8 cellular contexts compared by ENCODE assay signal in genomic region chr1:25556791-25557476, GRCh38. TPM values are rescaled to one million over a fixed set of nuclear protein-coding genes. Genes with fewer than 3 reads are reported as not detected.
DNase-seq lines count a peak whose midpoint lies in the region; ATAC-seq and TF ChIP-seq lines count a peak whose summit lies in the region.

No MANE protein-coding gene starts in this region.

- no peaks in the 10 kb centered on the region for H3K36me3 ChIP-seq in Panc1 (ENCODE audit: control insufficient read depth, insufficient read depth, low read length)
- peaks cover 6% of the 10 kb centered on the region for H3K36me3 ChIP-seq in colonic mucosa

- no peak overlapping the region for H3K4me3 Mint-ChIP-seq in activated naive CD4-positive, alpha-beta T cell treated with anti-CD3 and anti-CD28 coated beads for 36 hours
- H3K4me3 Mint-ChIP-seq in stimulated activated naive B cell treated with anti-CD40 and anti-IgM and Interleukin-4, amounts not matched to agents 10 μg/mL and 1 μg/mL and 100 μg/mL, for 72 hours = no peak overlapping the region

- H3K9ac ChIP-seq in colonic mucosa (ENCODE audit: low read depth in 2 of 2, low read length in 2 of 2) = peak overlapping the region in 1 of 2 donors; percentile 38

- H3K27me3 ChIP-seq in Panc1 (ENCODE audit: control insufficient read depth, insufficient read depth, low read length) (no peaks in the 10 kb centered on the region), colonic mucosa (no peaks in the 10 kb centered on the region)

- no peaks in the 10 kb centered on the region for H3K9me3 Mint-ChIP-seq in activated naive CD4-positive, alpha-beta T cell treated with anti-CD3 and anti-CD28 coated beads for 36 hours
- no peaks in the 10 kb centered on the region for H3K9me3 Mint-ChIP-seq in stimulated activated naive B cell treated with anti-CD40 and anti-IgM and Interleukin-4, amounts not matched to agents 10 μg/mL and 1 μg/mL and 100 μg/mL, for 72 hours

- no peak overlapping the region for H3K4me3 ChIP-seq in Panc1 (ENCODE audit: low read depth in 2 of 2, low read length in 2 of 2)
- H3K4me3 ChIP-seq in colonic mucosa = no peak overlapping the region

- H3K4me1 Mint-ChIP-seq in activated naive CD4-positive, alpha-beta T cell treated with anti-CD3 and anti-CD28 coated beads for 36 hours (ENCODE audit: low read depth) = peaks cover 92% of the 10 kb centered on the region
- H3K4me1 Mint-ChIP-seq in stimulated activated naive B cell treated with anti-CD40 and anti-IgM and Interleukin-4, amounts not matched to agents 10 μg/mL and 1 μg/mL and 100 μg/mL, for 72 hours = peaks cover 27 to 62% of the 10 kb centered on the region in 2 donors

- H3K27ac ChIP-seq in Panc1 (ENCODE audit: low read length) = no peak overlapping the region
- H3K27ac ChIP-seq in colonic mucosa = peak overlapping the region; percentile 50

- TF ChIP-seq CTCF in Panc1 (IDR thresholded peaks at IDR 0.05) = no peak
- no peak for TF ChIP-seq CTCF in colonic mucosa (IDR thresholded peaks at IDR 0.05)

- POLR2A ChIA-PET in Panc1 (lab: Charles Lee) = no interaction called here

- no peak overlapping the region for H3K27ac Mint-ChIP-seq in activated naive CD4-positive, alpha-beta T cell treated with anti-CD3 and anti-CD28 coated beads for 36 hours
- no peak overlapping the region for H3K27ac Mint-ChIP-seq in stimulated activated naive B cell treated with anti-CD40 and anti-IgM and Interleukin-4, amounts not matched to agents 10 μg/mL and 1 μg/mL and 100 μg/mL, for 72 hours

- CTCF ChIA-PET in activated naive CD4-positive, alpha-beta T cell treated with anti-CD3 and anti-CD28 coated beads for 36 hours (lab: Charles Lee) = interaction anchor here (1.3 kb wide), 1 partner anchor 15 kb away, joined by 3 read pairs; no protein-coding TSS in a partner anchor
- CTCF ChIA-PET in Panc1 (lab: Charles Lee) = no interaction called here

- BruUV-seq in Panc1 (replicated peaks; lab: Mats Ljungman, UMichigan) = no TSS peak

- intact Hi-C loops in activated naive CD4-positive, alpha-beta T cell treated with anti-CD3 and anti-CD28 coated beads for 36 hours (cut with micrococcal nuclease) = no loop called here
- intact Hi-C loops in Panc1 (cut with micrococcal nuclease; ENCODE audit: unreplicated experiment) = no loop called here
- intact Hi-C loops in colonic mucosa (cut with DNase I) = no loop called here

- H3K9me3 ChIP-seq in Panc1 (ENCODE audit: control insufficient read depth, insufficient read depth, low read depth, low read length) (no peaks in the 10 kb centered on the region), colonic mucosa (no peaks in the 10 kb centered on the region)

- no peaks in the 10 kb centered on the region for H3K27me3 Mint-ChIP-seq in activated naive CD4-positive, alpha-beta T cell treated with anti-CD3 and anti-CD28 coated beads for 36 hours (ENCODE audit: low read depth)
- no peaks in the 10 kb centered on the region for H3K27me3 Mint-ChIP-seq in stimulated activated naive B cell treated with anti-CD40 and anti-IgM and Interleukin-4, amounts not matched to agents 10 μg/mL and 1 μg/mL and 100 μg/mL, for 72 hours

- DNase-seq in activated naive CD4-positive, alpha-beta T cell treated with anti-CD3 and anti-CD28 coated beads for 36 hours = peak; percentile 81
- DNase-seq in activated naive CD4-positive, alpha-beta T cell treated with anti-CD3 and anti-CD28 coated beads, Interleukin-2, amount 50 U/mL, for 16 hours = no peak
- no peak for DNase-seq in Panc1 (ENCODE audit: low read depth, low spot score)
- DNase-seq in colonic mucosa = peak; percentile 74
- DNase-seq in stimulated activated naive B cell treated with anti-CD40 and anti-IgM and Interleukin-4, amounts not matched to agents 10 μg/mL and 1 μg/mL and 100 μg/mL, for 72 hours = no peak
- no peak for DNase-seq in NCI-H2107 treated with DMSO at 0.1 percent for 48 hours (lab: John Stamatoyannopoulos, UW; ENCODE audit: unreplicated experiment)

- no peaks in the 10 kb centered on the region for H3K4me1 ChIP-seq in Panc1 (ENCODE audit: control insufficient read depth, insufficient read depth, low read length)
- H3K4me1 ChIP-seq in colonic mucosa = peaks cover 23% of the 10 kb centered on the region

- ATAC-seq in Panc1 (peak; percentile 22; the same call in 1 of the 2 replicates), HG03521 (IDR thresholded peaks at IDR 0.05; ENCODE audit: unreplicated experiment) (no peak), HG03139 (IDR thresholded peaks at IDR 0.05; ENCODE audit: unreplicated experiment) (no peak)
- ATAC-seq in stimulated activated naive B cell treated with anti-CD40 and anti-IgM and Interleukin-4, amounts not matched to agents 10 μg/mL and 1 μg/mL and 100 μg/mL, for 72 hours (replicated peaks) = peak; percentile 45 to 49

- H3K36me3 Mint-ChIP-seq in activated naive CD4-positive, alpha-beta T cell treated with anti-CD3 and anti-CD28 coated beads for 36 hours (ENCODE audit: low read depth) = peaks cover 5% of the 10 kb centered on the region
- peaks cover 10 to 14% of the 10 kb centered on the region in 2 donors for H3K36me3 Mint-ChIP-seq in stimulated activated naive B cell treated with anti-CD40 and anti-IgM and Interleukin-4, amounts not matched to agents 10 μg/mL and 1 μg/mL and 100 μg/mL, for 72 hours

- in situ Hi-C loops in Panc1 (cut with HindIII; ENCODE audit: low pct_unique_long_range_greater_than_20kb, low sequenced_read_pairs) = no loop called here

RNA-seq across cellular contexts. Expression of gene LDLRAP1, which starts 13.5 kb away (rescaled TPM):
- 10 to 100 TPM; 19.1 to 19.7 TPM for total RNA-seq in activated naive CD4-positive, alpha-beta T cell treated with anti-CD3 and anti-CD28 coated beads for 36 hours
- 23.1 TPM for total RNA-seq in Panc1 (2021; ENCODE audit: unreplicated experiment)
- polyA plus RNA-seq in Panc1 (2012; ENCODE audit: insufficient read length) = 29.0 TPM
- total RNA-seq in colonic mucosa = 10 to 100 TPM; 35.7 to 40.1 TPM

RNA-seq across cellular contexts. Expression of gene MAN1C1, which starts 59.7 kb away (rescaled TPM):
- 1 to 10 TPM; 4.9 to 6.3 TPM for total RNA-seq in activated naive CD4-positive, alpha-beta T cell treated with anti-CD3 and anti-CD28 coated beads for 36 hours
- total RNA-seq in Panc1 (2021; ENCODE audit: unreplicated experiment) (1.5 TPM), colonic mucosa (1 to 10 TPM; 2.7 to 4.3 TPM)
- polyA plus RNA-seq in Panc1 (2012; ENCODE audit: insufficient read length) = 1.8 TPM

Comparison
In these comparisons a context has a peak if more than half of its experiments do, and no peak if none do; other contexts are left out.
1. DNase-seq: peak in activated naive CD4-positive, alpha-beta T cell treated with anti-CD3 and anti-CD28 coated beads for 36 hours (single experiment) and colonic mucosa (single experiment); none in activated naive CD4-positive, alpha-beta T cell treated with anti-CD3 and anti-CD28 coated beads, Interleukin-2, amount 50 U/mL, for 16 hours (single experiment), Panc1 (single experiment), stimulated activated naive B cell treated with anti-CD40 and anti-IgM and Interleukin-4, amounts not matched to agents 10 μg/mL and 1 μg/mL and 100 μg/mL, for 72 hours (single experiment) and NCI-H2107 treated with DMSO at 0.1 percent for 48 hours (single experiment).
2. ATAC-seq: peak in Panc1 (single experiment) and stimulated activated naive B cell treated with anti-CD40 and anti-IgM and Interleukin-4, amounts not matched to agents 10 μg/mL and 1 μg/mL and 100 μg/mL, for 72 hours (2 of 2); none in HG03521 (single experiment) and HG03139 (single experiment).